In genomic region chr3:155970406-155970805, GRCh38 we compare ENCODE assay signal across 13 cellular contexts.
"Had no signal": no experiment of that assay in that cellular context is flagged by ENCODE, and none has a peak within 500 bp of the region (broad histone marks: within the 10 kb centered on the region; RNA-seq: fewer than 3 reads in every experiment).

No MANE protein-coding gene starts in this region.

- DNase-seq: effector memory CD4-positive, alpha-beta T cell; heart left ventricle; hippocampal formation; mammary epithelial cell; mucosa of descending colon; naive thymus-derived CD8-positive, alpha-beta T cell; nucleus accumbens; ovary; small intestine; stimulated activated CD4-positive, alpha-beta T cell treated with anti-CD3 and anti-CD28 coated beads, Interleukin-12 subunit alpha, Interleukin-12 subunit beta, amount 100 ng/mL, for 4 hours; stimulated activated naive CD4-positive, alpha-beta T cell treated with Interleukin-2 at 50 U/mL for 16 hours; trophoblast cell had no signal

- H3K4me1 Mint-ChIP-seq: naive thymus-derived CD8-positive, alpha-beta T cell had no signal

- H3K4me3 Mint-ChIP-seq: naive thymus-derived CD8-positive, alpha-beta T cell had no signal

- ATAC-seq: esophagus mucosa; heart left ventricle; mucosa of descending colon; naive thymus-derived CD8-positive, alpha-beta T cell had no signal

- H3K27ac Mint-ChIP-seq: naive thymus-derived CD8-positive, alpha-beta T cell had no signal
